ENCODE assay signal across 1 cellular context in the genomic region with DNA sequence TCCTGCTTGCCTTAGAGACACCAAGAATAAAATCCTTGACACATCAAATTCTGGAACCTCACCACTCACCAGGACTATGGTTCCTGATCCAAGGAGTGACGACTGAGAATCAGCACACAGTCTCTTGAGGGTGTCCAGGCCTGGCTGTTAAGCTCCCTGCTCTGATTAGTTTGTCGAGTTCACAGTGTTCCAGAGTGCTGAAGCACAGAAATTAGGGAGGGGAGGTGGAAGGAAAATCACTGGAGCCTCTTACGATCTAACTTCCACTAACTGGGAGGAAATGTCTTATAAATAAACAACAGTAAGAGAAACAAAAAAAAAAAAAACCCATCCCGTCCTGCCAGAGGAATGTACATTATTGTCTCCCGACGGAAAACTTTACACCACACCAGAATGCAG.
TF ChIP-seq lines count a peak whose summit lies in the region.

No MANE protein-coding gene starts in this region.

TF ChIP-seq in HepG2, 621 proteins besides CTCF, POLR2A, EP300 and RAD21 (continued from another document):
- TF ChIP-seq, protein P1, sequence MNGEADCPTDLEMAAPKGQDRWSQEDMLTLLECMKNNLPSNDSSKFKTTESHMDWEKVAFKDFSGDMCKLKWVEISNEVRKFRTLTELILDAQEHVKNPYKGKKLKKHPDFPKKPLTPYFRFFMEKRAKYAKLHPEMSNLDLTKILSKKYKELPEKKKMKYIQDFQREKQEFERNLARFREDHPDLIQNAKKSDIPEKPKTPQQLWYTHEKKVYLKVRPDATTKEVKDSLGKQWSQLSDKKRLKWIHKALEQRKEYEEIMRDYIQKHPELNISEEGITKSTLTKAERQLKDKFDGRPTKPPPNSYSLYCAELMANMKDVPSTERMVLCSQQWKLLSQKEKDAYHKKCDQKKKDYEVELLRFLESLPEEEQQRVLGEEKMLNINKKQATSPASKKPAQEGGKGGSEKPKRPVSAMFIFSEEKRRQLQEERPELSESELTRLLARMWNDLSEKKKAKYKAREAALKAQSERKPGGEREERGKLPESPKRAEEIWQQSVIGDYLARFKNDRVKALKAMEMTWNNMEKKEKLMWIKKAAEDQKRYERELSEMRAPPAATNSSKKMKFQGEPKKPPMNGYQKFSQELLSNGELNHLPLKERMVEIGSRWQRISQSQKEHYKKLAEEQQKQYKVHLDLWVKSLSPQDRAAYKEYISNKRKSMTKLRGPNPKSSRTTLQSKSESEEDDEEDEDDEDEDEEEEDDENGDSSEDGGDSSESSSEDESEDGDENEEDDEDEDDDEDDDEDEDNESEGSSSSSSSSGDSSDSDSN (CRISPR knock-in tag; IDR thresholded peaks at IDR 0.05) = no peak
- no peak for TF ChIP-seq NONO (IDR thresholded peaks at IDR 0.05)
- TF ChIP-seq NONO (CRISPR knock-in tag; conservative IDR thresholded peaks at IDR 0.05) = no peak
- no peak for TF ChIP-seq MIER2 (CRISPR knock-in tag; IDR thresholded peaks at IDR 0.05)
- no peak for TF ChIP-seq GATAD1 (CRISPR knock-in tag; IDR thresholded peaks at IDR 0.05)
- no peak for TF ChIP-seq ARNTL (CRISPR knock-in tag; IDR thresholded peaks at IDR 0.05)
- no peak for TF ChIP-seq ZC3H4 (CRISPR knock-in tag; IDR thresholded peaks at IDR 0.05; ENCODE audit: borderline replicate concordance)
- no peak for TF ChIP-seq SALL1 (CRISPR knock-in tag; IDR thresholded peaks at IDR 0.05)
- peak; percentile 24 for TF ChIP-seq ASH2L (IDR thresholded peaks at IDR 0.05; ENCODE audit: insufficient read length, low read depth, low read length)
- no peak for TF ChIP-seq STAG1 (CRISPR knock-in tag; IDR thresholded peaks at IDR 0.05)
TF ChIP-seq in HepG2: peak in this region for 2.
